14 cellular contexts compared by ENCODE assay signal in the genomic region with DNA sequence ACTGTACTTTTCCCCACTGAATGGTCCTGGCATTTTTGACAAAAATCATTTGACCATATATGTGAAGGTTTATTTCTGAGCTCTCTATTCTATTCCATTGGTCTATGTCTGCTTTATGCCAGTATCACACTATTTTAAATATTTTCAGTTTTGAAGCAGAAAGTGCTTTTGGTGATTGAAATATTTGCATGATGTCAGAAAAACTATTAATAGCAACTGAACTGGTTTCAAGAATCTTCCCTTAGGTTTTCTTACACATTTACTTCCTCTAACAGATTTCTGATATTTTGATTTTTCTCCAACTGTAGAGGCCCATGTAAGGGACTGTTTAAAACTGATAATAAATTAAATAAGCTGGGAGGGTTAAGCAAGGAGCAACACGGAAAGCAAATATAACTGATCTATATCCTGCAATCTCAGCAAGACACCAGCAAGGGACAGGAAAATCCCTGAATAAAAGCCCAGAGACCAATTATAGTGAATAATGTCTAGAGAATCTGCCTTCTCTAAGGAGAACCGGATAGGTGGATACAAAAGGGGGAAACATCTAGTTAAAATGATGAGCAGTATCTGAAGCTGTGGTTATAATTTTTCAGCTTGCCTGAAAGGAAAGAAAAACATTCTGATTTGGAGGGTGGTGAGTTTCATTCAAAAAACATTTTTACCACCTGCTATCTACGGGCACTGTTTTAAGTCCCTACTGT.
DNase-seq lines count a peak whose midpoint lies in the region; ATAC-seq and TF ChIP-seq lines count a peak whose summit lies in the region.
"Had no signal": no experiment of that assay in that cellular context is flagged by ENCODE, and none has a peak within 500 bp of the region (broad histone marks: within the 10 kb centered on the region; RNA-seq: fewer than 3 reads in every experiment).

No MANE protein-coding gene starts in this region.

- no peaks in the 10 kb centered on the region for H3K36me3 ChIP-seq in testis (ENCODE audit: low read depth, missing control alignments)
- H3K36me3 ChIP-seq: breast epithelium had no signal

- ATAC-seq in GM19351 (IDR thresholded peaks at IDR 0.05; ENCODE audit: unreplicated experiment) (no peak), GM21786 (IDR thresholded peaks at IDR 0.05; ENCODE audit: unreplicated experiment) (no peak)
- no peak for ATAC-seq in stimulated activated effector memory CD8-positive, alpha-beta T cell treated with anti-CD3 and anti-CD28 coated beads, Interleukin-12 subunit alpha, Interleukin-12 subunit beta, amount 100 ng/mL, for 72 hours
- ATAC-seq: activated CD4-positive, alpha-beta T cell treated with anti-CD3 and anti-CD28 coated beads for 36 hours had no signal

- DNase-seq in NOMO-1 treated with DMSO at 0.1 percent for 48 hours (lab: John Stamatoyannopoulos, UW; ENCODE audit: unreplicated experiment) (peak; percentile 31), NOMO-1 treated with dmso at 0.1 percent for 144 hours (lab: John Stamatoyannopoulos, UW; ENCODE audit: unreplicated experiment) (no peak), RPMI8226 (peak; percentile 10), glomerular visceral epithelial cell (ENCODE audit: extremely low spot score) (peak; percentile 15), testis (no peak)
- no peak for DNase-seq in stimulated activated effector memory CD8-positive, alpha-beta T cell treated with anti-CD3 and anti-CD28 coated beads, Interleukin-12 subunit alpha, Interleukin-12 subunit beta, amount 100 ng/mL, for 72 hours (ENCODE audit: low spot score in 2 of 2)
- DNase-seq: 8988T; activated CD4-positive, alpha-beta T cell treated with anti-CD3 and anti-CD28 coated beads for 36 hours; DMS53; NCI-H2029; sigmoid colon had no signal

- H3K4me1 Mint-ChIP-seq in stimulated activated effector memory CD8-positive, alpha-beta T cell treated with anti-CD3 and anti-CD28 coated beads, Interleukin-12 subunit alpha, Interleukin-12 subunit beta, amount 100 ng/mL, for 72 hours = no peaks in the 10 kb centered on the region

- TF ChIP-seq POLR2A in testis (IDR thresholded peaks at IDR 0.05) = no peak

- WGBS in testis, 2 donors = 55 to 59% methylated on average over 3 of the region's 3 CpGs

- no peaks in the 10 kb centered on the region for H3K9me3 Mint-ChIP-seq in stimulated activated effector memory CD8-positive, alpha-beta T cell treated with anti-CD3 and anti-CD28 coated beads, Interleukin-12 subunit alpha, Interleukin-12 subunit beta, amount 100 ng/mL, for 72 hours

- H3K9me3 ChIP-seq in testis = no peaks in the 10 kb centered on the region
- H3K9me3 ChIP-seq: breast epithelium, sigmoid colon had no signal

- H3K27ac ChIP-seq in testis = peak overlapping the region; percentile 55 to 57
- H3K27ac ChIP-seq: breast epithelium had no signal

- intact Hi-C loops in testis (cut with DNase I; ENCODE audit: low total_unique reads) = no loop called here

- no peak overlapping the region for H3K4me3 ChIP-seq in testis
- H3K4me3 ChIP-seq: breast epithelium, sigmoid colon had no signal

- H3K4me1 ChIP-seq in testis = no peaks in the 10 kb centered on the region
- H3K4me1 ChIP-seq: breast epithelium had no signal

- H3K36me3 Mint-ChIP-seq in stimulated activated effector memory CD8-positive, alpha-beta T cell treated with anti-CD3 and anti-CD28 coated beads, Interleukin-12 subunit alpha, Interleukin-12 subunit beta, amount 100 ng/mL, for 72 hours = peaks cover 29% of the 10 kb centered on the region

- H3K4me3 Mint-ChIP-seq in stimulated activated effector memory CD8-positive, alpha-beta T cell treated with anti-CD3 and anti-CD28 coated beads, Interleukin-12 subunit alpha, Interleukin-12 subunit beta, amount 100 ng/mL, for 72 hours = no peak overlapping the region
- H3K4me3 Mint-ChIP-seq: activated CD4-positive, alpha-beta T cell treated with anti-CD3 and anti-CD28 coated beads for 36 hours had no signal

- H3K27ac Mint-ChIP-seq in stimulated activated effector memory CD8-positive, alpha-beta T cell treated with anti-CD3 and anti-CD28 coated beads, Interleukin-12 subunit alpha, Interleukin-12 subunit beta, amount 100 ng/mL, for 72 hours = no peak overlapping the region
- H3K27ac Mint-ChIP-seq: activated CD4-positive, alpha-beta T cell treated with anti-CD3 and anti-CD28 coated beads for 36 hours had no signal

- H3K27me3 ChIP-seq in testis = no peaks in the 10 kb centered on the region
- H3K27me3 ChIP-seq: breast epithelium, sigmoid colon had no signal

- no peak for TF ChIP-seq CTCF in testis (IDR thresholded peaks at IDR 0.05)

Comparison
In these comparisons a context has a peak if more than half of its experiments do, and no peak if none do; other contexts are left out.
1. DNase-seq: peak in NOMO-1 treated with DMSO at 0.1 percent for 48 hours (single experiment), RPMI8226 (single experiment) and glomerular visceral epithelial cell (single experiment); none in NOMO-1 treated with dmso at 0.1 percent for 144 hours (single experiment), testis (single experiment) and stimulated activated effector memory CD8-positive, alpha-beta T cell treated with anti-CD3 and anti-CD28 coated beads, Interleukin-12 subunit alpha, Interleukin-12 subunit beta, amount 100 ng/mL, for 72 hours (0 of 2).